ENCODE assay signal across 8 cellular contexts in the genomic region with DNA sequence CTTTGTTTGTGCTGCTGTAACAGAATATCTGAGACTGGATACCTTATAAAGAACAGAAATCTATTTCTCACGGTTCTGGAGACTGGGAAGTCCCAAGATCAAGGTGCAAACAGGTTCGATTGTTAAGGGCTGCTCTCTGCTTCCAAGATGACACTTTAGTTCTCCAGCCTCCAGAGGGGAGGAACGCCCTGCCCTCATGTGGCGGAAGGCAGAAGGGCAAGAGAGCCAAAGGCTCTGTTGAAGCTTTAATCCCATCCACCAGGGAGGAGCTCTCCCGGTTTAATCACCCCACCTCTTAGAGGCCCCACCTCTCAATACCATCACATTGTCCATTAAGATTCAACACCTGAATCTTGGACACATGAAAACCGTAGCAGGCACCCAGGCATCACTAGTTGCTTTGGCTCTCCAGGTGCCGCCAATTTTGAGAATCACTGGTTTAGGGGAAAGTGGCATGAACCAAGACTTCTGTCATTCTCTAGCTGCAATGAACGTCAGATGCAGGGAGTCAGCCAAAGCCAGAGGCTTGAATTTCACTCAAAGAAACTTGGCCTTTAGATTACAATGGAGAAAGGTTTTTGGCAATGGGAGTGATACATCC. TPM values are rescaled to one million over a fixed set of nuclear protein-coding genes. Genes with fewer than 3 reads are reported as not detected.
DNase-seq lines count a peak whose midpoint lies in the region; ATAC-seq and TF ChIP-seq lines count a peak whose summit lies in the region.

No MANE protein-coding gene starts in this region.

- no peaks in the 10 kb centered on the region for H3K36me3 Mint-ChIP-seq in T-cell

- peak; percentile 67 for ATAC-seq in HG03520 (IDR thresholded peaks at IDR 0.05; ENCODE audit: unreplicated experiment)
- ATAC-seq in T-cell (replicated peaks in 1 of 4): peak in 3 of 4 experiments; percentile 55 to 74 (median 58)
- no peak for ATAC-seq in body of pancreas
- ATAC-seq in left lobe of liver: peak; percentile 80

- no peak for TF ChIP-seq POLR2A in body of pancreas (IDR thresholded peaks at IDR 0.05)

- no peak overlapping the region for H3K27ac Mint-ChIP-seq in T-cell

- H3K27ac ChIP-seq in body of pancreas: no peak overlapping the region

- H3K4me3 Mint-ChIP-seq in T-cell: no peak overlapping the region

- H3K9me3 Mint-ChIP-seq in T-cell: no peaks in the 10 kb centered on the region

- DNase-seq in NOMO-1 treated with DMSO at 0.1 percent for 48 hours (lab: John Stamatoyannopoulos, UW; ENCODE audit: unreplicated experiment) (peak; percentile 21), NOMO-1 treated with dmso at 0.1 percent for 144 hours (lab: John Stamatoyannopoulos, UW; ENCODE audit: unreplicated experiment) (no peak), T-cell (peak in 24 of 34 experiments; percentile 16 to 53 (median 32)), body of pancreas (peak in 2 of 4 donors; percentile 25 to 50), left lobe of liver (ENCODE audit: low spot score) (peak; percentile 48), GM19240 (ENCODE audit: insufficient read length, low spot score) (no peak)
- DNase-seq in stimulated activated naive CD4-positive, alpha-beta T cell (lab: John Stamatoyannopoulos, UW): peak; percentile 8 to 49 (median 22)

- 18 to 28% methylated on average over 6 to 8 of the region's 8 CpGs for WGBS in body of pancreas, 2 donors

- H3K27me3 ChIP-seq in body of pancreas: no peaks in the 10 kb centered on the region

- H3K36me3 ChIP-seq in body of pancreas (replicated peaks in 1 of 2; ENCODE audit: insufficient read depth in 1 of 2, low read depth in 2 of 2): no peaks in the 10 kb centered on the region

- POLR2A ChIA-PET in T-cell (lab: Charles Lee): interaction anchor here in 1 of 2 donors (1.2 kb wide), 1 partner anchor 137 kb away, joined by 3 read pairs; no protein-coding TSS in a partner anchor

- H3K4me1 Mint-ChIP-seq in T-cell: peaks cover 5 to 12% (median 9%) of the 10 kb centered on the region in 3 donors

- no peak overlapping the region for H3K4me3 ChIP-seq in body of pancreas

- intact Hi-C loops in body of pancreas (cut with DNase I): no loop called here

- CTCF ChIA-PET in T-cell (lab: Charles Lee): interaction anchor here (0.6 to 2.9 kb wide), 4 partner anchors 134 to 141 kb away, joined by 3 to 50 read pairs (median 12); no protein-coding TSS in a partner anchor

- peaks cover 0 to 17% of the 10 kb centered on the region in 2 donors for H3K27me3 Mint-ChIP-seq in T-cell

- H3K4me1 ChIP-seq in body of pancreas: no peaks in the 10 kb centered on the region

- TF ChIP-seq CTCF in body of pancreas (IDR thresholded peaks at IDR 0.05): peak; percentile 11 to 58 (median 41)

- H3K9me3 ChIP-seq in body of pancreas: no peaks in the 10 kb centered on the region

RNA-seq across cellular contexts. Expression of a gene that starts 15.6 kb away (rescaled TPM):
- total RNA-seq in T-cell: 10 to 100 TPM; 14.1 to 32.8 (median 26.0) TPM
- total RNA-seq in body of pancreas: 100 to 1,000 TPM in 1 of 2 donors, 10 to 100 TPM in 1; 40.2 to 125 TPM
- 10.6 TPM for total RNA-seq in left lobe of liver

Comparison
In these comparisons a context has a peak if more than half of its experiments do, and no peak if none do; other contexts are left out.
1. DNase-seq: peak in NOMO-1 treated with DMSO at 0.1 percent for 48 hours (single experiment), T-cell (24 of 34), left lobe of liver (single experiment) and stimulated activated naive CD4-positive, alpha-beta T cell (6 of 6); none in NOMO-1 treated with dmso at 0.1 percent for 144 hours (single experiment) and GM19240 (single experiment).